In the genomic region with DNA sequence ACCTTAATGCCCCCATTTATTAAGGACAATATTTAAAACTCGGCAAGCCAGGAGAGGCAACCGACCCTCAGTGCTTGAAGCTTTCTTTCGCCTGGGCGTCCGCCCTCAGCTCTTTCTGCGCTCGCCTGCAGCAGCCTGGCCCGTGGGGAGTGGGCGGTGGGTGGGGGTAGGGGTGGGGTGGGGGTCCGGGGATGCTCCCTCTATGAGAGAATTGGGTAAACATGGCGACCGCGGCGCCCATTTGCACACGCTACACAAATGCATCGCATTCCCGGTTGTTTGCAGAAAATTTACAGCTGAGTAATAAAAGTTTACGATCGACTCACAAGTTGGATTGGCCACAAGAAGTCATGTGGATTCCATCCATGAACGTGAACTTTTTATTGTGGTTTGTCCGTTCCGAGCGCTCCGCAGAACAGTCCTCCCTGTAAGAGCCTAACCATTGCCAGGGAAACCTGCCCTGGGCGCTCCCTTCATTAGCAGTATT, we compare ENCODE assay signal across 11 cellular contexts. TPM values are rescaled to one million over a fixed set of nuclear protein-coding genes. Genes with fewer than 3 reads are reported as not detected.
DNase-seq lines count a peak whose midpoint lies in the region; ATAC-seq and TF ChIP-seq lines count a peak whose summit lies in the region.
"Had no signal": no experiment of that assay in that cellular context is flagged by ENCODE, and none has a peak within 500 bp of the region (broad histone marks: within the 10 kb centered on the region; RNA-seq: fewer than 3 reads in every experiment).

No MANE protein-coding gene starts in this region.

- peaks cover 0 to 13% of the 10 kb centered on the region in 2 donors for H3K4me1 ChIP-seq in breast epithelium

- intact Hi-C loops in breast epithelium (cut with DNase I; ENCODE audit: low total_unique reads): no loop called here

- no peak for TF ChIP-seq CTCF in breast epithelium (IDR thresholded peaks at IDR 0.05)

- no peaks in the 10 kb centered on the region for H3K36me3 ChIP-seq in breast epithelium
- H3K36me3 ChIP-seq: transverse colon had no signal

- peak overlapping the region; percentile 99 for H3K27ac ChIP-seq in breast epithelium

- no peaks in the 10 kb centered on the region for H3K9me3 ChIP-seq in breast epithelium
- H3K9me3 ChIP-seq: transverse colon had no signal

- H3K4me3 ChIP-seq in breast epithelium (peak overlapping the region; percentile 65 to 80 (median 71)), skeletal muscle cell (ENCODE audit: low read depth, low read length) (peak overlapping the region; percentile 78)

- H3K27me3 ChIP-seq in breast epithelium: no peaks in the 10 kb centered on the region

- TF ChIP-seq POLR2A in breast epithelium (IDR thresholded peaks at IDR 0.05): no peak

- ATAC-seq in HG03378 (IDR thresholded peaks at IDR 0.05; ENCODE audit: unreplicated experiment): no peak

- DNase-seq in EL (peak; percentile 88), NCI-H2171 (lab: John Stamatoyannopoulos, UW) (peak; percentile 39), breast epithelium (ENCODE audit: low spot score in 2 of 2) (no peak), skeletal muscle cell (ENCODE audit: low read depth) (peak; percentile 85), SK-N-DZ (ENCODE audit: low spot score) (no peak), activated T-cell treated with anti-CD3 and anti-CD28 coated beads for 4 hours (no peak), 8988T (no peak)
- DNase-seq: activated B cell treated with CpG ODN at 0.5 μM for 24 hours, transverse colon had no signal

RNA-seq across cellular contexts. Expression of a gene that starts 7.7 kb away (rescaled TPM):
- 1 to 10 TPM in 2 of 3 donors, under 1 TPM in 1; 0.73 to 5.4 (median 2.0) TPM for total RNA-seq in breast epithelium
- polyA plus RNA-seq in SK-N-DZ (2014; cell fraction: cytosol; rRNA removed): not detected in 2 replicates
- polyA plus RNA-seq in SK-N-DZ (2014; cell fraction: nucleus; rRNA removed): not detected in 2 replicates
- total RNA-seq: activated B cell treated with CpG ODN at 0.5 μM for 24 hours, osteocyte, transverse colon had no signal

RNA-seq across cellular contexts. Expression of a gene that starts 11.7 kb away (rescaled TPM):
- 1 to 10 TPM; 3.3 to 4.1 (median 4.0) TPM for total RNA-seq in breast epithelium
- polyA plus RNA-seq in SK-N-DZ (2014; cell fraction: cytosol; rRNA removed): 0.68 and 0.74 TPM in 2 replicates
- 0.87 TPM in 1 of 2 replicates, not detected in the other for polyA plus RNA-seq in SK-N-DZ (2014; cell fraction: nucleus; rRNA removed)
- total RNA-seq: activated B cell treated with CpG ODN at 0.5 μM for 24 hours, osteocyte had no signal

RNA-seq across cellular contexts. Expression of a gene that starts 16.3 kb away (rescaled TPM):
- total RNA-seq in breast epithelium: under 1 TPM; 0.73 to 0.98 (median 0.96) TPM
- polyA plus RNA-seq in SK-N-DZ (2014; cell fraction: cytosol; rRNA removed): 1.6 TPM in 1 of 2 replicates, not detected in the other
- polyA plus RNA-seq in SK-N-DZ (2014; cell fraction: nucleus; rRNA removed): 0.09 TPM in 1 of 2 replicates, not detected in the other
- total RNA-seq: activated B cell treated with CpG ODN at 0.5 μM for 24 hours, osteocyte had no signal

RNA-seq across cellular contexts. Expression of a gene that starts 16.6 kb away (rescaled TPM):
- total RNA-seq in breast epithelium: 10 to 100 TPM in 1 of 3 donors, 1 to 10 TPM in 2; 3.8 to 16.8 (median 4.6) TPM
- 1.4 TPM in 1 of 2 replicates, not detected in the other for polyA plus RNA-seq in SK-N-DZ (2014; cell fraction: cytosol; rRNA removed)
- 0.25 TPM in 1 of 2 replicates, not detected in the other for polyA plus RNA-seq in SK-N-DZ (2014; cell fraction: nucleus; rRNA removed)
- total RNA-seq: activated B cell treated with CpG ODN at 0.5 μM for 24 hours, osteocyte, transverse colon had no signal

RNA-seq across cellular contexts. Expression of a gene that starts 31.6 kb away (rescaled TPM):
- 10 to 100 TPM in 1 of 3 donors, 1 to 10 TPM in 2; 2.0 to 10.9 (median 4.3) TPM for total RNA-seq in breast epithelium
- polyA plus RNA-seq in SK-N-DZ (2014; cell fraction: cytosol; rRNA removed): not detected in 2 replicates
- polyA plus RNA-seq in SK-N-DZ (2014; cell fraction: nucleus; rRNA removed): not detected in 2 replicates
- total RNA-seq: activated B cell treated with CpG ODN at 0.5 μM for 24 hours, osteocyte, transverse colon had no signal

Comparison
In these comparisons a context has a peak if more than half of its experiments do, and no peak if none do; other contexts are left out.
1. DNase-seq: peak in EL (single experiment), NCI-H2171 (single experiment) and skeletal muscle cell (single experiment); none in breast epithelium (0 of 2), SK-N-DZ (single experiment), activated T-cell treated with anti-CD3 and anti-CD28 coated beads for 4 hours (single experiment) and 8988T (single experiment).